ENCODE assay signal across 24 cellular contexts in genomic region chr1:115624859-115625258, GRCh38. TPM values are rescaled to one million over a fixed set of nuclear protein-coding genes. Genes with fewer than 3 reads are reported as not detected.
DNase-seq lines count a peak whose midpoint lies in the region; ATAC-seq and TF ChIP-seq lines count a peak whose summit lies in the region.
"Had no signal": no experiment of that assay in that cellular context is flagged by ENCODE, and none has a peak within 500 bp of the region (broad histone marks: within the 10 kb centered on the region; RNA-seq: fewer than 3 reads in every experiment).

No MANE protein-coding gene starts in this region.

- H3K4me3 ChIP-seq in H7 (ENCODE audit: insufficient read depth, low read depth, low read length) (no peak overlapping the region), RWPE2 (ENCODE audit: severe bottlenecking) (no peak overlapping the region), foreskin fibroblast (ENCODE audit: low read depth in 1 of 2, low read length in 2 of 2) (no peak overlapping the region)
- H3K4me3 ChIP-seq: gastrocnemius medialis had no signal

- H3K9me3 ChIP-seq in RWPE2 (ENCODE audit: severe bottlenecking), result no peaks in the 10 kb centered on the region
- H3K9me3 ChIP-seq: gastrocnemius medialis had no signal

- DNase-seq in NCI-H1694 (lab: John Stamatoyannopoulos, UW), result peak; percentile 1
- DNase-seq in NCI-H1694 treated with DMSO at 0.1 percent for 48 hours (lab: John Stamatoyannopoulos, UW), result no peak
- DNase-seq in H7, result peak; percentile 24
- no peak for DNase-seq in RWPE2 (ENCODE audit: low spot score)
- DNase-seq in foreskin fibroblast, result no peak
- no peak for DNase-seq in NCI-H1105 treated with DMSO at 0.1 percent for 48 hours (lab: John Stamatoyannopoulos, UW)
- DNase-seq in NCI-H1092 treated with DMSO at 0.1 percent for 48 hours (lab: John Stamatoyannopoulos, UW), result no peak
- DNase-seq in iPS-NIHi11 (ENCODE audit: low spot score), result no peak
- DNase-seq: activated CD4-positive, CD25-positive, alpha-beta regulatory T cell; activated CD8-positive, alpha-beta T cell treated with anti-CD3 and anti-CD28 coated beads, Interleukin-2, amount 10 ng/mL, durations not matched to agents 7 days and 5 days; activated T-cell treated with anti-CD3 and anti-CD28 coated beads, Interleukin-2, amount 50 U/mL, for 72 hours; C1 segment of cervical spinal cord; cortex of kidney; IMR-90; MV-4-11; natural killer cell; NCI-H2081 treated with DMSO at 0.1 percent for 48 hours; NCI-H524 treated with DMSO at 0.1 percent for 48 hours; posterior cingulate gyrus; small intestine; stimulated activated CD4-positive, alpha-beta T cell treated with anti-CD3 and anti-CD28 coated beads, Interleukin-4, amount 100 ng/mL, for 1 hour; T-helper 17 cell had no signal

- ATAC-seq in RWPE2 (ENCODE audit: low read depth), result peak; percentile 42; the same call in 2 of the 3 replicates
- ATAC-seq: activated CD8-positive, alpha-beta T cell treated with anti-CD3 and anti-CD28 coated beads, Interleukin-2, amount 10 ng/mL, durations not matched to agents 7 days and 5 days; activated naive CD4-positive, alpha-beta T cell treated with anti-CD3 and anti-CD28 coated beads, Interleukin-2, amount 50 U/mL, for 72 hours; activated T-cell treated with anti-CD3 and anti-CD28 coated beads, Interleukin-2, amount 50 U/mL, for 72 hours; T-helper 17 cell had no signal

- H3K4me1 ChIP-seq in RWPE2 (ENCODE audit: insufficient read depth, poor library complexity, severe bottlenecking), result no peaks in the 10 kb centered on the region

- H3K36me3 ChIP-seq in H7 (replicated peaks; ENCODE audit: control insufficient read depth, insufficient read depth, low read length) (no peaks in the 10 kb centered on the region), RWPE2 (ENCODE audit: low read depth) (no peaks in the 10 kb centered on the region)
- H3K36me3 ChIP-seq: gastrocnemius medialis had no signal

- TF ChIP-seq CTCF in RWPE2 (IDR thresholded peaks at IDR 0.05; ENCODE audit: poor library complexity, severe bottlenecking), result peak; percentile 25
- TF ChIP-seq CTCF in foreskin fibroblast (IDR thresholded peaks at IDR 0.05; ENCODE audit: low read depth, low read length), result peak; percentile 8

- H3K27me3 ChIP-seq in H7 (ENCODE audit: control insufficient read depth, insufficient read depth, low read length) (no peaks in the 10 kb centered on the region), RWPE2 (ENCODE audit: insufficient read depth, poor library complexity, severe bottlenecking) (no peaks in the 10 kb centered on the region)
- H3K27me3 ChIP-seq: gastrocnemius medialis had no signal

- H3K27ac ChIP-seq in RWPE2 (ENCODE audit: poor library complexity, severe bottlenecking), result no peak overlapping the region
- H3K27ac ChIP-seq: gastrocnemius medialis had no signal

RNA-seq across cellular contexts. Expression of gene VANGL1, which starts 16.9 kb away (rescaled TPM):
- 26.8 and 37.1 TPM in 2 replicates for total RNA-seq in H7 (2014; rRNA removed; shearing (Covaris generic))

Comparison
In these comparisons a context has a peak if more than half of its experiments do, and no peak if none do; other contexts are left out.
1. DNase-seq: peak in NCI-H1694 (single experiment) and H7 (single experiment); none in NCI-H1694 treated with DMSO at 0.1 percent for 48 hours (single experiment), RWPE2 (single experiment), foreskin fibroblast (0 of 2), NCI-H1105 treated with DMSO at 0.1 percent for 48 hours (single experiment), NCI-H1092 treated with DMSO at 0.1 percent for 48 hours (single experiment) and iPS-NIHi11 (single experiment).